28 cellular contexts compared by ENCODE assay signal in the genomic region with DNA sequence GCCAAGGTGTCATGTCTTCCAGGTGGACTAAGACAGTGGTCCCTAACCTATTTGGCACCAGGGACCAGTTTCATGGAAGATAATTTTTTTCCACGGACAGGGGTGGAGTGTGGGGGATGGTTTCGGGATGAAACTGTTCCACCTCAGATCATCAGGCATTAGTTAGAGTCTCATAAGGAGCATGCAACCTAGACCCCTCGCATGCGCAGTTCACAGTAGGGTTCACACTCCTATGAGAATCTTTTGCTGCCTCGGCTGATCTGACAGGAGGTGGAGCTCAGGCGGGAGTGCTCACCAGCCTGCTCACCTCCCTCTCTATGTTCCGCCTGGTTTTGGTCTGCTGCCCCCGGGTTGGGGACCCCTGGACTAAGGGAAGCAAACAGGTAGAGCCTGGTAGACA. TPM values are rescaled to one million over a fixed set of nuclear protein-coding genes. Genes with fewer than 3 reads are reported as not detected.
"Had no signal": no experiment of that assay in that cellular context is flagged by ENCODE, and none has a peak within 500 bp of the region (broad histone marks: within the 10 kb centered on the region; RNA-seq: fewer than 3 reads in every experiment).

No MANE protein-coding gene starts in this region.

- H3K4me1 ChIP-seq: adrenal gland had no signal

- H3K9me3 Mint-ChIP-seq: activated CD4-positive, alpha-beta T cell treated with anti-CD3 and anti-CD28 coated beads, Interleukin-2, amount 10 ng/mL, durations not matched to agents 24 days and 14 days; activated CD8-positive, alpha-beta T cell treated with anti-CD3 and anti-CD28 coated beads for 36 hours; activated naive CD4-positive, alpha-beta T cell treated with anti-CD3 and anti-CD28 coated beads for 36 hours; activated naive CD4-positive, alpha-beta T cell treated with anti-CD3 and anti-CD28 coated beads, Interleukin-2, amount 50 U/mL, for 72 hours; activated T-cell treated with anti-CD3 and anti-CD28 coated beads, Interleukin-2, amount 50 U/mL, for 24 hours; activated T-helper 2 cell treated with anti-CD3 and anti-CD28 coated beads, Interferon-gamma antibody, Interleukin-2, Interleukin-4, amounts not matched to agents 10 μg/mL and 5 μg/mL and 100 μg/mL, durations not matched to agents 14 hours and 24 hours and 36 hours had no signal

- H3K9me3 ChIP-seq: adrenal gland, Peyer's patch had no signal

- H3K27ac ChIP-seq: adrenal gland, brain microvascular endothelial cell, KMS-11, Peyer's patch had no signal

- H3K27me3 Mint-ChIP-seq: activated CD8-positive, alpha-beta T cell treated with anti-CD3 and anti-CD28 coated beads for 36 hours; activated T-cell treated with anti-CD3 and anti-CD28 coated beads, Interleukin-2, amount 50 U/mL, for 24 hours had no signal

- H3K36me3 ChIP-seq: adrenal gland, brain microvascular endothelial cell, Peyer's patch had no signal

- H3K27me3 ChIP-seq: adrenal gland, Peyer's patch had no signal

- H3K9ac ChIP-seq: KMS-11 had no signal

- DNase-seq: activated CD4-positive, alpha-beta T cell treated with anti-CD3 and anti-CD28 coated beads, Interleukin-2, amount 10 ng/mL, durations not matched to agents 24 days and 14 days; activated CD4-positive, alpha-beta T cell treated with anti-CD3 and anti-CD28 coated beads, Interleukin-2, amount 50 U/mL, for 4 hours; activated CD8-positive, alpha-beta T cell treated with anti-CD3 and anti-CD28 coated beads for 36 hours; activated gamma-delta T cell; activated naive CD4-positive, alpha-beta T cell treated with anti-CD3 and anti-CD28 coated beads for 36 hours; activated T-cell treated with anti-CD3 and anti-CD28 coated beads, Interleukin-2, amount 50 U/mL, for 24 hours; adrenal gland; brain microvascular endothelial cell; central memory CD4-positive, alpha-beta T cell; MM.1S; MV-4-11; NCI-H1092; NCI-H1436 treated with DMSO at 0.1 percent for 48 hours; NCI-H1694 treated with DMSO at 0.1 percent for 48 hours; NCI-H2029; NCI-H345; NK-92 treated with Interleukin-12 subunit alpha and Interleukin-12 subunit beta, amount 100 ng/mL, for 24 hours; PC-3; Peyer's patch; RPMI8226; SW 1271; T-helper 1 cell; T-helper 2 cell; T-helper 9 cell had no signal

- H3K36me3 Mint-ChIP-seq: activated naive CD4-positive, alpha-beta T cell treated with anti-CD3 and anti-CD28 coated beads, Interleukin-2, amount 50 U/mL, for 72 hours had no signal

- H3K4me3 Mint-ChIP-seq: activated CD4-positive, alpha-beta T cell treated with anti-CD3 and anti-CD28 coated beads, Interleukin-2, amount 10 ng/mL, durations not matched to agents 24 days and 14 days; activated CD8-positive, alpha-beta T cell treated with anti-CD3 and anti-CD28 coated beads for 36 hours; activated naive CD4-positive, alpha-beta T cell treated with anti-CD3 and anti-CD28 coated beads for 36 hours; activated T-cell treated with anti-CD3 and anti-CD28 coated beads, Interleukin-2, amount 50 U/mL, for 24 hours had no signal

- H3K27ac Mint-ChIP-seq: activated CD4-positive, alpha-beta T cell treated with anti-CD3 and anti-CD28 coated beads, Interleukin-2, amount 10 ng/mL, durations not matched to agents 24 days and 14 days; activated CD8-positive, alpha-beta T cell treated with anti-CD3 and anti-CD28 coated beads for 36 hours; activated naive CD4-positive, alpha-beta T cell treated with anti-CD3 and anti-CD28 coated beads for 36 hours; activated naive CD4-positive, alpha-beta T cell treated with anti-CD3 and anti-CD28 coated beads, Interleukin-2, amount 50 U/mL, for 72 hours; activated T-cell treated with anti-CD3 and anti-CD28 coated beads, Interleukin-2, amount 50 U/mL, for 24 hours; activated T-helper 2 cell treated with anti-CD3 and anti-CD28 coated beads, Interferon-gamma antibody, Interleukin-2, Interleukin-4, amounts not matched to agents 10 μg/mL and 5 μg/mL and 100 μg/mL, durations not matched to agents 14 hours and 24 hours and 36 hours had no signal

- H3K4me3 ChIP-seq: adrenal gland, Peyer's patch had no signal

- H3K4me2 ChIP-seq: KMS-11 had no signal

- ATAC-seq: activated CD8-positive, alpha-beta T cell treated with anti-CD3 and anti-CD28 coated beads for 36 hours; activated naive CD4-positive, alpha-beta T cell treated with anti-CD3 and anti-CD28 coated beads, Interleukin-2, amount 50 U/mL, for 72 hours; PC-3 had no signal

RNA-seq across cellular contexts. Expression of gene LGR6, which starts 30.9 kb away (rescaled TPM):
- total RNA-seq: activated CD4-positive, alpha-beta T cell treated with anti-CD3 and anti-CD28 coated beads, Interleukin-2, amount 10 ng/mL, durations not matched to agents 24 days and 14 days; activated T-helper 2 cell treated with anti-CD3 and anti-CD28 coated beads, Interferon-gamma antibody, Interleukin-2, Interleukin-4, amounts not matched to agents 10 μg/mL and 5 μg/mL and 100 μg/mL, durations not matched to agents 14 hours and 24 hours and 36 hours; LHCN-M2 had no signal
